In the genomic region with DNA sequence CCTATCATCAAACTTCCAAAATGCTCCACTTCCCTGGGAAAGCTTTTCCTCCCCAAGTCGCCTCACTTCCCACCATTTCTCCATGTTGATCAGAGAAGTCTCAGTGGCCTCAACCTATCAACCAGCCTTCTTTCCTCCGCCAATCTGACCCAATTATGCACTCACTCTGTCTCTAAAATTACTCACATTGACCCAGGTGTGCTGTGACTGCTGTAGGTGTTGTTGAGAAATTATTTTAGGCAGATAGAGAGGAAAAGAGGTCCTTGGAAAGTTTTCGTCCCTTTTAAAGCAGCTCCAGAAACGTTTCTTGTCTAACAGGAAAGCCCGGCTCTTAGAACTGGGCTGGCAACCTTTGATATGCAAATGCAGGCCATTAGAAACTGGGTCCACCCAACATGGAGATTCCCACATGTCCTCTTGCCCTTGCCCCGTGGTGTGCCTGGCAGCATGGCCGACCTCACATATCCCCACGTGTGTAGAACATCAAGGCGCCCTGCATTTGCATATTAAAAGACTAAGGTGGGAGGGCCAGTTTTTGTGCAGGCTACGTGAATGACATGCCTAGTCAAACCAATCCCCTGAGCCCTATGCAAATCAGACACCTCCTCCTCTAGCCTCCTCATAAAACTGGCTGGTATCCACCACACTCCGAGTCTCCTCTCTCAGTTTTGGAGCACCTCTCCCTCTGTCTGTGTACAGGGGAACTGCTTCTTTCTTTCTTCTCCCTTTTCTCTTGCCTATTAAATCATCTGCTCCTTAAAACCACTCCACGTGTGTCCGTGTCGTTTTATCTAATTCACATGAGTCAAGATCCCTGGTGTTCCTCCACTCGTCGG, we compare ENCODE assay signal across 8 cellular contexts. TPM values are rescaled to one million over a fixed set of nuclear protein-coding genes. Genes with fewer than 3 reads are reported as not detected.
A peak's percentile ranks its signal among the peaks of the same experiment; 100 is the strongest.
DNase-seq lines count a peak whose midpoint lies in the region; ATAC-seq and TF ChIP-seq lines count a peak whose summit lies in the region.

No MANE protein-coding gene starts in this region.

- DNase-seq in BJ (ENCODE audit: low read depth) (no peak), Kasumi-1 (lab: John Stamatoyannopoulos, UW) (peak; percentile 45 to 60), astrocyte of the hippocampus (ENCODE audit: low read depth, low spot score) (peak; percentile 64), left colon (peak; percentile 72 to 86), SKM-1 (lab: John Stamatoyannopoulos, UW; ENCODE audit: unreplicated experiment) (no peak), NOMO-1 treated with DMSO at 0.1 percent for 48 hours (lab: John Stamatoyannopoulos, UW; ENCODE audit: unreplicated experiment) (no peak)

- CTCF ChIA-PET in BJ (lab: Yijun Ruan, JAX) = interaction anchor here (1.0 kb wide), 1 partner anchor 63 kb away, joined by 3 read pairs; no protein-coding TSS in a partner anchor

- intact Hi-C loops in left colon (cut with DNase I, micrococcal nuclease) = no loop called here

- H3K4me3 ChIP-seq in BJ (ENCODE audit: low read depth, low read length) = no peak overlapping the region

- peaks cover 1% of the 10 kb centered on the region; the same call in 1 of the 2 replicates for H3K27me3 ChIP-seq in BJ (ENCODE audit: control insufficient read depth, insufficient read depth, low read length)

- TF ChIP-seq CTCF in BJ (IDR thresholded peaks at IDR 0.05; ENCODE audit: insufficient read depth, low read depth, low read length) = peak; percentile 42

- H3K36me3 ChIP-seq in BJ (ENCODE audit: control insufficient read depth, insufficient read depth, low read length) = no peaks in the 10 kb centered on the region

- ATAC-seq in left colon = peak; percentile 96
- no peak for ATAC-seq in HG02610 (IDR thresholded peaks at IDR 0.05; ENCODE audit: unreplicated experiment)
- no peak for ATAC-seq in GM21381 (IDR thresholded peaks at IDR 0.05; ENCODE audit: unreplicated experiment)

- POLR2A ChIA-PET in BJ (lab: Charles Lee) = interaction anchor here (0.6 kb wide), 1 partner anchor 207 kb away, joined by 3 read pairs; no protein-coding TSS in a partner anchor

RNA-seq across cellular contexts. Expression of a gene that starts 12.9 kb away (rescaled TPM):
- 0.02 and 0.10 TPM in 2 replicates for polyA plus RNA-seq in BJ (2011; rRNA removed)
- 0.19 and 0.26 TPM in 2 replicates for polyA minus RNA-seq in BJ (2011; rRNA and poly(A)+ RNA removed)
- total RNA-seq in left colon = 1 to 10 TPM; 1.2 to 1.8 TPM

Comparison
In these comparisons a context has a peak if more than half of its experiments do, and no peak if none do; other contexts are left out.
1. DNase-seq: peak in Kasumi-1 (2 of 2), astrocyte of the hippocampus (single experiment) and left colon (2 of 2); none in BJ (single experiment), SKM-1 (single experiment) and NOMO-1 treated with DMSO at 0.1 percent for 48 hours (single experiment).